ENCODE assay signal across 8 cellular contexts in genomic region chr21:43884012-43884860, GRCh38. TPM values are rescaled to one million over a fixed set of nuclear protein-coding genes. Genes with fewer than 3 reads are reported as not detected.
DNase-seq lines count a peak whose midpoint lies in the region; ATAC-seq, FAIRE-seq and TF ChIP-seq lines count a peak whose summit lies in the region.

No MANE protein-coding gene starts in this region.

- no peak for FAIRE-seq in H54 (lab: Jason Lieb, UNC)

- no peak for ATAC-seq in HG02678 (IDR thresholded peaks at IDR 0.05; ENCODE audit: unreplicated experiment)

- H3K27ac ChIP-seq in right atrium auricular region (peak overlapping the region; percentile 31 to 68), testis (peak overlapping the region; percentile 15 to 36)

- H3K36me3 Mint-ChIP-seq in activated CD4-positive, alpha-beta T cell treated with anti-CD3 and anti-CD28 coated beads, Interleukin-2, amount 10 ng/mL, durations not matched to agents 7 days and 5 days (ENCODE audit: low read depth): peaks cover 6% of the 10 kb centered on the region

- CTCF ChIA-PET in activated CD4-positive, alpha-beta T cell treated with anti-CD3 and anti-CD28 coated beads, Interleukin-2, amount 10 ng/mL, durations not matched to agents 7 days and 5 days (lab: Charles Lee): interaction anchor here (1.2 kb wide), 1 partner anchor 9 kb away, joined by 5 read pairs; no protein-coding TSS in a partner anchor

- H3K9me3 Mint-ChIP-seq in activated CD4-positive, alpha-beta T cell treated with anti-CD3 and anti-CD28 coated beads, Interleukin-2, amount 10 ng/mL, durations not matched to agents 7 days and 5 days: no peaks in the 10 kb centered on the region

- TF ChIP-seq POLR2A in testis (IDR thresholded peaks at IDR 0.05) (no peak), H54 (IDR thresholded peaks at IDR 0.05; ENCODE audit: low read depth, low read length) (no peak)

- peak overlapping the region; percentile 76 for H3K27ac Mint-ChIP-seq in activated CD4-positive, alpha-beta T cell treated with anti-CD3 and anti-CD28 coated beads, Interleukin-2, amount 10 ng/mL, durations not matched to agents 7 days and 5 days

- H3K27me3 ChIP-seq in right atrium auricular region: no peaks in the 10 kb centered on the region
- no peaks in the 10 kb centered on the region for H3K27me3 ChIP-seq in testis

- TF ChIP-seq CTCF in right atrium auricular region (IDR thresholded peaks at IDR 0.05) (no peak), testis (IDR thresholded peaks at IDR 0.05) (no peak)

- H3K36me3 ChIP-seq in right atrium auricular region (no peaks in the 10 kb centered on the region), testis (ENCODE audit: low read depth, missing control alignments) (no peaks in the 10 kb centered on the region)

- intact Hi-C loops in testis (cut with DNase I; ENCODE audit: low total_unique reads): no loop called here

- H3K4me3 ChIP-seq in right atrium auricular region (no peak overlapping the region), testis (no peak overlapping the region)

- H3K4me3 Mint-ChIP-seq in activated CD4-positive, alpha-beta T cell treated with anti-CD3 and anti-CD28 coated beads, Interleukin-2, amount 10 ng/mL, durations not matched to agents 7 days and 5 days: no peak overlapping the region

- H3K4me1 ChIP-seq in right atrium auricular region (peaks cover 0 to 50% of the 10 kb centered on the region in 2 donors), testis (peaks cover 16% of the 10 kb centered on the region)

- H3K4me1 Mint-ChIP-seq in activated CD4-positive, alpha-beta T cell treated with anti-CD3 and anti-CD28 coated beads, Interleukin-2, amount 10 ng/mL, durations not matched to agents 7 days and 5 days: peaks cover 64% of the 10 kb centered on the region

- POLR2A ChIA-PET in activated CD4-positive, alpha-beta T cell treated with anti-CD3 and anti-CD28 coated beads, Interleukin-2, amount 10 ng/mL, durations not matched to agents 7 days and 5 days (lab: Charles Lee): no interaction called here

- H3K9me3 ChIP-seq in right atrium auricular region (no peaks in the 10 kb centered on the region), testis (no peaks in the 10 kb centered on the region)

- 30 to 54% methylated on average over 13 to 16 of the region's 16 CpGs for WGBS in testis, 2 donors

- no peaks in the 10 kb centered on the region for H3K27me3 Mint-ChIP-seq in activated CD4-positive, alpha-beta T cell treated with anti-CD3 and anti-CD28 coated beads, Interleukin-2, amount 10 ng/mL, durations not matched to agents 7 days and 5 days

- DNase-seq in CD1c-positive myeloid dendritic cell (ENCODE audit: extremely low spot score) (peak; percentile 46), HK-2 (ENCODE audit: unreplicated experiment) (peak; percentile 24), right atrium auricular region (ENCODE audit: low spot score) (no peak), testis (no peak), H54 (ENCODE audit: insufficient read length, low spot score) (no peak), cerebellum (ENCODE audit: low spot score) (no peak)
- peak; percentile 18 for DNase-seq in activated CD4-positive, alpha-beta T cell treated with anti-CD3 and anti-CD28 coated beads, Interleukin-2, amount 10 ng/mL, durations not matched to agents 7 days and 5 days

RNA-seq across cellular contexts. Expression of gene AGPAT3, which starts 19.2 kb away (rescaled TPM):
- total RNA-seq in activated CD4-positive, alpha-beta T cell treated with anti-CD3 and anti-CD28 coated beads, Interleukin-2, amount 10 ng/mL, durations not matched to agents 7 days and 5 days: 10 to 100 TPM; 80.3 to 93.1 TPM
- total RNA-seq in right atrium auricular region (10 to 100 TPM; 41.3 to 42.5 TPM), testis (10 to 100 TPM; 64.5 to 77.5 TPM), cerebellum (32.3 TPM)
- 69.8 TPM for polyA plus RNA-seq in testis (ENCODE audit: insufficient read depth, low read depth, low replicate concordance)

Comparison
In these comparisons a context has a peak if more than half of its experiments do, and no peak if none do; other contexts are left out.
1. DNase-seq: peak in CD1c-positive myeloid dendritic cell (single experiment), HK-2 (single experiment) and activated CD4-positive, alpha-beta T cell treated with anti-CD3 and anti-CD28 coated beads, Interleukin-2, amount 10 ng/mL, durations not matched to agents 7 days and 5 days (single experiment); none in right atrium auricular region (single experiment), testis (single experiment), H54 (single experiment) and cerebellum (single experiment).